In genomic region chr2:232890896-232891601, GRCh38 we compare ENCODE assay signal across 9 cellular contexts. TPM values are rescaled to one million over a fixed set of nuclear protein-coding genes. Genes with fewer than 3 reads are reported as not detected.
DNase-seq lines count a peak whose midpoint lies in the region; ATAC-seq and TF ChIP-seq lines count a peak whose summit lies in the region.
"Had no signal": no experiment of that assay in that cellular context is flagged by ENCODE, and none has a peak within 500 bp of the region (broad histone marks: within the 10 kb centered on the region; RNA-seq: fewer than 3 reads in every experiment).

No MANE protein-coding gene starts in this region.

- no peak overlapping the region for H3K27ac Mint-ChIP-seq in activated CD8-positive, alpha-beta memory T cell treated with anti-CD3 and anti-CD28 coated beads, Interleukin-2, amount 10 ng/mL, durations not matched to agents 7 days and 5 days

- ATAC-seq in activated CD8-positive, alpha-beta memory T cell treated with anti-CD3 and anti-CD28 coated beads, Interleukin-2, amount 10 ng/mL, durations not matched to agents 7 days and 5 days: no peak
- ATAC-seq in upper lobe of left lung (ENCODE audit: low FRiP score in 2 of 2): peak in 1 of 2 donors; percentile 32
- no peak for ATAC-seq in GM21381 (IDR thresholded peaks at IDR 0.05; ENCODE audit: unreplicated experiment)
- no peak for ATAC-seq in HG02981 (IDR thresholded peaks at IDR 0.05; ENCODE audit: unreplicated experiment)

- no peaks in the 10 kb centered on the region for H3K27me3 ChIP-seq in WERI-Rb-1 (ENCODE audit: insufficient read depth, low read depth, severe bottlenecking)
- no peaks in the 10 kb centered on the region for H3K27me3 ChIP-seq in iPS-20b (ENCODE audit: insufficient read depth, low read length)
- H3K27me3 ChIP-seq in upper lobe of left lung: no peaks in the 10 kb centered on the region

- H3K4me1 Mint-ChIP-seq in activated CD8-positive, alpha-beta memory T cell treated with anti-CD3 and anti-CD28 coated beads, Interleukin-2, amount 10 ng/mL, durations not matched to agents 7 days and 5 days: no peaks in the 10 kb centered on the region

- peak; percentile 49 for DNase-seq in activated CD8-positive, alpha-beta memory T cell treated with anti-CD3 and anti-CD28 coated beads, Interleukin-2, amount 50 U/mL, for 48 hours
- no peak for DNase-seq in activated CD8-positive, alpha-beta memory T cell treated with anti-CD3 and anti-CD28 coated beads, Interleukin-2, amount 10 ng/mL, durations not matched to agents 7 days and 5 days
- peak; percentile 70 for DNase-seq in WERI-Rb-1
- DNase-seq in upper lobe of left lung: peak; percentile 66 to 69
- no peak for DNase-seq in DMS114 treated with DMSO at 0.1 percent for 48 hours (lab: John Stamatoyannopoulos, UW; ENCODE audit: unreplicated experiment)
- DNase-seq: AML-193 had no signal

- TF ChIP-seq EP300 in upper lobe of left lung (IDR thresholded peaks at IDR 0.05): no peak

- CTCF ChIA-PET in activated CD8-positive, alpha-beta memory T cell treated with anti-CD3 and anti-CD28 coated beads, Interleukin-2, amount 10 ng/mL, durations not matched to agents 7 days and 5 days (lab: Charles Lee): no interaction called here

- H3K4me3 ChIP-seq in WERI-Rb-1 (ENCODE audit: low read depth, low read length): no peak overlapping the region
- H3K4me3 ChIP-seq in iPS-20b (ENCODE audit: low read length): peak overlapping the region; percentile 35; the same call in 1 of the 2 replicates
- H3K4me3 ChIP-seq in upper lobe of left lung: no peak overlapping the region

- no peaks in the 10 kb centered on the region for H3K36me3 Mint-ChIP-seq in activated CD8-positive, alpha-beta memory T cell treated with anti-CD3 and anti-CD28 coated beads, Interleukin-2, amount 10 ng/mL, durations not matched to agents 7 days and 5 days

- no peak overlapping the region for H3K27ac ChIP-seq in WERI-Rb-1
- no peak overlapping the region for H3K27ac ChIP-seq in iPS-20b (ENCODE audit: low read length)
- no peak overlapping the region for H3K27ac ChIP-seq in upper lobe of left lung

- TF ChIP-seq CTCF in WERI-Rb-1 (IDR thresholded peaks at IDR 0.05; ENCODE audit: low read depth, low read length) (no peak), upper lobe of left lung (IDR thresholded peaks at IDR 0.05) (no peak)

- H3K4me1 ChIP-seq in iPS-20b (ENCODE audit: insufficient read depth, low read length) (peaks cover 3% of the 10 kb centered on the region; the same call in 1 of the 2 replicates), upper lobe of left lung (peaks cover 0 to 7% (median 0%) of the 10 kb centered on the region in 4 donors)

- 30 to 42% methylated on average over 19 to 23 of the region's 23 CpGs for WGBS in upper lobe of left lung, 2 donors

- no peak overlapping the region for H3K4me3 Mint-ChIP-seq in activated CD8-positive, alpha-beta memory T cell treated with anti-CD3 and anti-CD28 coated beads, Interleukin-2, amount 10 ng/mL, durations not matched to agents 7 days and 5 days

- H3K36me3 ChIP-seq in WERI-Rb-1 (no peaks in the 10 kb centered on the region), iPS-20b (ENCODE audit: insufficient read depth, low read depth, low read length) (no peaks in the 10 kb centered on the region), upper lobe of left lung (no peaks in the 10 kb centered on the region)

- H3K27me3 Mint-ChIP-seq in activated CD8-positive, alpha-beta memory T cell treated with anti-CD3 and anti-CD28 coated beads, Interleukin-2, amount 10 ng/mL, durations not matched to agents 7 days and 5 days: no peaks in the 10 kb centered on the region

- TF ChIP-seq POLR2A in upper lobe of left lung (IDR thresholded peaks at IDR 0.05): no peak

- no peak overlapping the region for H3K9ac ChIP-seq in iPS-20b (ENCODE audit: low read depth, low read length)

- H3K9me3 Mint-ChIP-seq in activated CD8-positive, alpha-beta memory T cell treated with anti-CD3 and anti-CD28 coated beads, Interleukin-2, amount 10 ng/mL, durations not matched to agents 7 days and 5 days (ENCODE audit: low read depth): no peaks in the 10 kb centered on the region

- H3K9me3 ChIP-seq in WERI-Rb-1 (ENCODE audit: severe bottlenecking) (no peaks in the 10 kb centered on the region), iPS-20b (ENCODE audit: insufficient read depth, low read depth, low read length) (no peaks in the 10 kb centered on the region), upper lobe of left lung (no peaks in the 10 kb centered on the region)

RNA-seq across cellular contexts. Expression of gene SNORC, which starts 21.0 kb away (rescaled TPM):
- 1 to 10 TPM; 1.4 to 1.8 TPM for total RNA-seq in activated CD8-positive, alpha-beta memory T cell treated with anti-CD3 and anti-CD28 coated beads, Interleukin-2, amount 10 ng/mL, durations not matched to agents 7 days and 5 days
- 1 to 10 TPM in 3 of 6 donors, under 1 TPM in 3; 0.20 to 2.1 (median 1.0) TPM for total RNA-seq in upper lobe of left lung

Comparison
In these comparisons a context has a peak if more than half of its experiments do, and no peak if none do; other contexts are left out.
1. DNase-seq: peak in activated CD8-positive, alpha-beta memory T cell treated with anti-CD3 and anti-CD28 coated beads, Interleukin-2, amount 50 U/mL, for 48 hours (single experiment), WERI-Rb-1 (single experiment) and upper lobe of left lung (2 of 2); none in activated CD8-positive, alpha-beta memory T cell treated with anti-CD3 and anti-CD28 coated beads, Interleukin-2, amount 10 ng/mL, durations not matched to agents 7 days and 5 days (single experiment) and DMS114 treated with DMSO at 0.1 percent for 48 hours (single experiment).